Comparison of ENCODE assay signal across 20 cellular contexts in the genomic region with DNA sequence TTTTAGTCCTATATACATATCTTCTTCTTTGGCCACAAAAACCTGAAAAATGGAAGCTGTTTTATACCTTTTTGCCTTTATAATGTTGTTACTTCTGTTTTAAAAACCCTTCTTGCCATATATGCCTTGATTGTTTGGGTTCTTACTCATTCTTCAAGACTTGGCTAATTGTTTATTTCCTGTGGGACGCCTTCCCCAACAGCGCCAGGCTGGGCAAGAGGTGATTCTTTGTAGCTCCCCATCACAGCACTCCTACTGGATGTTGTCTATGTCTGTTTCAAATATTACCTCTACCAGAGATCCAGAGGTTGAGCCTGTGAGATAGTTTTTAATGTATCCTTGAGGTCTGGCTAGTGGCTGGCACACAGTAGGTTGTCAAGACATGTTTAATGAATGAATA.
"Had no signal": no experiment of that assay in that cellular context is flagged by ENCODE, and none has a peak within 500 bp of the region (broad histone marks: within the 10 kb centered on the region; RNA-seq: fewer than 3 reads in every experiment).

No MANE protein-coding gene starts in this region.

- H3K36me3 ChIP-seq: Peyer's patch had no signal

- H3K9me3 ChIP-seq: Peyer's patch had no signal

- DNase-seq: activated CD4-positive, alpha-beta T cell treated with anti-CD3 and anti-CD28 coated beads for 48 hours; activated CD4-positive, alpha-beta T cell treated with anti-CD3 and anti-CD28 coated beads, Interleukin-2, amount 50 U/mL, for 4 hours; activated CD4-positive, CD25-positive, alpha-beta regulatory T cell treated with anti-CD3 and anti-CD28 coated beads, Interleukin-2, amount 50 U/mL, for 72 hours; activated CD8-positive, alpha-beta memory T cell treated with anti-CD3 and anti-CD28 coated beads, Interleukin-2, amount 50 U/mL, for 48 hours; activated CD8-positive, alpha-beta T cell treated with anti-CD3 and anti-CD28 coated beads, Interleukin-2, amount 10 ng/mL, durations not matched to agents 7 days and 5 days; activated naive CD4-positive, alpha-beta T cell; activated T-cell treated with anti-CD3 and anti-CD28 coated beads, Interleukin-2, amount 50 U/mL, for 1 hour; Kasumi-1; KBM-7; NCI-H1105 treated with DMSO at 0.1 percent for 48 hours; NCI-H1436 treated with DMSO at 0.1 percent for 48 hours; NCI-H187; NCI-H2081; NCI-H446; NCI-H524; Peyer's patch; SHP77; T-helper 17 cell; T-helper 9 cell had no signal

- H3K27me3 ChIP-seq: Peyer's patch had no signal

- H3K4me1 ChIP-seq: Peyer's patch had no signal

- H3K27ac ChIP-seq: Peyer's patch had no signal

- ATAC-seq: activated CD8-positive, alpha-beta T cell treated with anti-CD3 and anti-CD28 coated beads, Interleukin-2, amount 10 ng/mL, durations not matched to agents 7 days and 5 days; T-helper 17 cell; WTC11 had no signal

- H3K4me3 ChIP-seq: Peyer's patch had no signal
